In the genomic region with DNA sequence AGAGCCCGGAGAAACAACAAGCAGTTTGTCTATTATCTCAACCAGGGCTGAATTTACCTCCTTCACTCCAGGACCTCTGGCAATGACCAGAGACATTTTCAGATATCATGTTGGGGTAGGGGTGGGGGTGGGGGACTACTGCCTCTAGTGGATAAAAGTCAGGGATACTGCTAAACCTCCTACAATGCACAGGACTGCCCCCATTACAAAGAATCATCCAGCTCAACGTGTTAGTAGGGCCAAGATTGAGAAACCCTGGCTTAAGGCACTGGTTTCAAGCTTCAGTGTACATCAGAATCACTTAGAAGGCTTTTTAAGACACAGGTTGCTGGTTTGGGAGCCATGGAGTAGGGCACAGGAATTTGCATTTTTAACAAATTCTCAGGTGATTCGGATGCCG, we compare ENCODE assay signal across 1 cellular context.
TF ChIP-seq lines count a peak whose summit lies in the region.

No MANE protein-coding gene starts in this region.

TF ChIP-seq in WTC11, 78 proteins besides CTCF, POLR2A, EP300 and RAD21 (continued from another document):
- TF ChIP-seq, protein P1, sequence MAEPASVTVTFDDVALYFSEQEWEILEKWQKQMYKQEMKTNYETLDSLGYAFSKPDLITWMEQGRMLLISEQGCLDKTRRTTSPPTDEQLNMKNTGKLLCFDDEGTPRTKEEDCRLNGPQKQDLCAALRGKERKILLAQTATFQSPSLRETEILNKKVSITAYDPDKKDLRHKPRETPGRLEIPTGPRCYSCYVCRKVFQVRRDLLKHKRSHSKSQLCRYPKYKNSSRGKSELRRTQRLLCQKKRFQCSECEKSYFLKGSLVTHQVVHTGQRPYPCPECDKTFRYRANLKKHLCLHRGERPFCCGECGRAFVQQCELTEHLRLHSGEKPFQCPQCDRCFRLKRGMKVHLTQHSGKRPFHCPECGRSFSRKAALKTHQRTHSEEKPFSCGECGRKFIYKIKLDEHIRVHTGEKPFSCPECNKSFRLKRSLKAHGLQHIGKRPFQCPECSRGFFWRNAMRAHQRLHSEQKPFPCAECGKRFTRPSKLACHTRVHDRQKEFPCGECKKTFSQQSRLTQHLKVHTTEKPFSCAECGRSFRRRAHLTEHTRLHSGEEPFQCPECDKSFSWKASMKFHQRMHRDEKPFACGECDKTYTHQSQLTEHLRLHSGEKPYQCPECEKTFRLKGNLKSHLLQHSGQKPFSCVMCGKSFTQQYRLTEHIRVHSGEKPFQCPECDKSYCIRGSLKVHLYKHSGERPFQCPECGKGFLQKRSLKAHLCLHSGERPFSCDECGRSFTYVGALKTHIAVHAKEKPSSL (CRISPR knock-in tag; conservative IDR thresholded peaks at IDR 0.05) = no peak
